Comparison of ENCODE assay signal across 1 cellular context in genomic region chr5:146894763-146895521, GRCh38.
TF ChIP-seq lines count a peak whose summit lies in the region.

No MANE protein-coding gene starts in this region.

TF ChIP-seq in GM12878, 131 proteins besides CTCF, POLR2A, EP300 and RAD21:
- no peak for TF ChIP-seq REST (IDR thresholded peaks at IDR 0.05; ENCODE audit: low read depth, low read length)
- peak; percentile 35 for TF ChIP-seq JUNB (IDR thresholded peaks at IDR 0.05)
- TF ChIP-seq ZNF24 (IDR thresholded peaks at IDR 0.05): no peak
